ENCODE assay signal across 11 cellular contexts in the genomic region with DNA sequence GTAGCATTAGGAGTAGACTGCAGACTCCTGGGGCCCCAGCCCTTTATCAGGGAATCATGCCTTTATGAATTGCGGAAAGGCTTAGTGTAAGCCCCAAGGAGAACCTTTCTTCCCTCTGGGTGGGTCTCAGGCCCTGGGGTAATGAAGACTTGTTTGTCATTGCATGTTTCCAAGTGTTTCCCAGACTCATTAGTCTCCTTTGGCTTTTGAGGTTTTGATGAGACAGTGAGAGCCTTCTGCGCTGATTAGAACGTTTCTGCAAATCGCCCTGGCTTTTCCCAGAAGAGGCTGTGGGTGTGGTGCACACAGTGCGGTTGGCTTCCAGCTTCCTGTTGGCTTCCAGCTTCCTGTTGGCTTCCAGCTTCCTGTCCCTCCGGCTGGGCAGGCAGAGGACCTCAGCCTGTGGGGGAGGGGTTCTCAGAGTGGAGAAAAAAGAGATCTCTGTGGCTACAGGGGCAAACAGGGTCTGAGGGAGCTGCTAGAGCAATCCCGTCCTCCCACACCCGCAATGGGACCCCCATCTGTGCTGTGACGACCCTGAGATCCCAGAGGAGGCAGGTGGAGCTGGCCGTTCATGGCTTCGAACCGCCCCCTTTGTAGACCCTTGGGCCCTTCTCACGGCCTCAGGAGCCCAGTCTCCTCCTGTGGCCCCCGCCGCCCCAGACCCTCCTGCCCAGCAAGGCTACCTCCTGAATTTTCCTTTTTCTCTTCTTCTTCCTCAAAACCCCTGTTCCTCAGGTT. TPM values are rescaled to one million over a fixed set of nuclear protein-coding genes. Genes with fewer than 3 reads are reported as not detected.
DNase-seq lines count a peak whose midpoint lies in the region; ATAC-seq and TF ChIP-seq lines count a peak whose summit lies in the region.
"Had no signal": no experiment of that assay in that cellular context is flagged by ENCODE, and none has a peak within 500 bp of the region (broad histone marks: within the 10 kb centered on the region; RNA-seq: fewer than 3 reads in every experiment).

No MANE protein-coding gene starts in this region.

- DNase-seq in AG08395 (ENCODE audit: low spot score) (peak; percentile 25), LNCaP clone FGC (ENCODE audit: low read depth) (peak; percentile 61), lung microvascular endothelial cell (ENCODE audit: low read depth in 2 of 2) (peak; percentile 72 to 78), globus pallidus (ENCODE audit: low spot score) (no peak), HFFc6 (no peak), caudate nucleus (lab: John Stamatoyannopoulos, UW) (no peak)
- DNase-seq in central memory CD8-positive, alpha-beta T cell (ENCODE audit: low spot score in 2 of 2): no peak
- DNase-seq: DMS53, NCI-H2081 had no signal

- peaks cover 53% of the 10 kb centered on the region for H3K36me3 Mint-ChIP-seq in central memory CD8-positive, alpha-beta T cell (ENCODE audit: insufficient read depth)
- peaks cover 35% of the 10 kb centered on the region for H3K36me3 Mint-ChIP-seq in HFFc6 (ENCODE audit: low read depth)

- no peak overlapping the region for H3K4me3 ChIP-seq in LNCaP clone FGC (ENCODE audit: low read depth, low read length)

- TF ChIP-seq CTCF in LNCaP clone FGC (IDR thresholded peaks at IDR 0.05; ENCODE audit: control insufficient read depth, extremely low read depth, insufficient read depth): no peak
- TF ChIP-seq CTCF in HFFc6 (IDR thresholded peaks at IDR 0.05): no peak

- H3K9me3 Mint-ChIP-seq in central memory CD8-positive, alpha-beta T cell: no peaks in the 10 kb centered on the region
- H3K9me3 Mint-ChIP-seq in HFFc6: peaks cover 7% of the 10 kb centered on the region; the same call in 1 of the 2 replicates
- H3K9me3 Mint-ChIP-seq: memory B cell had no signal

- no peak overlapping the region for H3K27ac ChIP-seq in caudate nucleus (ENCODE audit: low read depth, low read length)

- no peak overlapping the region for H3K4me3 Mint-ChIP-seq in central memory CD8-positive, alpha-beta T cell
- no peak overlapping the region for H3K4me3 Mint-ChIP-seq in HFFc6
- H3K4me3 Mint-ChIP-seq: memory B cell had no signal

- H3K27me3 Mint-ChIP-seq in central memory CD8-positive, alpha-beta T cell: no peaks in the 10 kb centered on the region
- peaks cover 1% of the 10 kb centered on the region; the same call in 1 of the 2 replicates for H3K27me3 Mint-ChIP-seq in HFFc6 (ENCODE audit: insufficient read depth)
- H3K27me3 Mint-ChIP-seq: memory B cell had no signal

- no peak for ATAC-seq in central memory CD8-positive, alpha-beta T cell (replicated peaks; ENCODE audit: extremely low read depth, poor library complexity, severe bottlenecking)
- no peak for ATAC-seq in GM18868 (IDR thresholded peaks at IDR 0.05; ENCODE audit: unreplicated experiment)

- H3K4me1 Mint-ChIP-seq in central memory CD8-positive, alpha-beta T cell: peaks cover 24% of the 10 kb centered on the region
- H3K4me1 Mint-ChIP-seq in HFFc6 (ENCODE audit: low read depth): no peaks in the 10 kb centered on the region
- H3K4me1 Mint-ChIP-seq: memory B cell had no signal

- peak overlapping the region; percentile 44 for H3K27ac Mint-ChIP-seq in central memory CD8-positive, alpha-beta T cell (ENCODE audit: low read depth)
- H3K27ac Mint-ChIP-seq in HFFc6: no peak overlapping the region
- H3K27ac Mint-ChIP-seq: memory B cell had no signal

RNA-seq across cellular contexts. Expression of gene GPR68, which starts 42.1 kb away (rescaled TPM):
- 0.20 and 0.44 TPM in 2 replicates for total RNA-seq in lung microvascular endothelial cell
- total RNA-seq in HFFc6 (2021; fragmentation: NEBNext Ultra II Directional; extraction: Animal tissue kit (Norgen Biotek cat#: 25700)): under 1 TPM; 0.34 to 0.88 (median 0.52) TPM

Comparison
In these comparisons a context has a peak if more than half of its experiments do, and no peak if none do; other contexts are left out.
1. DNase-seq: peak in AG08395 (single experiment), LNCaP clone FGC (single experiment) and lung microvascular endothelial cell (2 of 2); none in central memory CD8-positive, alpha-beta T cell (0 of 2), globus pallidus (single experiment), HFFc6 (single experiment) and caudate nucleus (0 of 61).